Comparison of ENCODE assay signal across 9 cellular contexts in the genomic region with DNA sequence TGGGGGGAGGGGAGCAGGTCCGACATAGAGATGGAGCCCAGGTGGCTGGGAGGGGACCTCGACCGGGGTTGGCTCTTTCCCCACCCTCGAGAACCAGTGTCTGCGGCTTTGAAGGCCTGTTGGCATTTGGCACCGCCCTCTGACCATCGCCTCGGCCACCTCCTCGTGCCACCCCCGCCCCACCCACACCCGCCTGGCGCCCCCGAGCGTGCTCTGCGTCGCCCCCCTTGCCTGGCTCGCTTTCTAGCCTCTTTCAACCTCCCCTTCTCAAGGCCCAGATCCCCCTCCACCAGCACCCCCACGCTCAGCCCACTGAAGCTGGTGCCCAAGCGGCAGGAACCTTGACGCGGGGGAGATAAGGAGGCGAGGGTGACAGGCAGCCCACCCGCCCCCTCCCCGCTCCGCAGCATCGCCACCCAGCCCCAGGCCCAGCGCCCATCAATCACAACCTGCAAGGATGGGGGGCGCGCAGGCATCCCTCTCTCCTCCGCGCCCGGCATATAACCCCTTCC. TPM values are rescaled to one million over a fixed set of nuclear protein-coding genes. Genes with fewer than 3 reads are reported as not detected.
DNase-seq lines count a peak whose midpoint lies in the region; ATAC-seq and TF ChIP-seq lines count a peak whose summit lies in the region.
"Had no signal": no experiment of that assay in that cellular context is flagged by ENCODE, and none has a peak within 500 bp of the region (broad histone marks: within the 10 kb centered on the region; RNA-seq: fewer than 3 reads in every experiment).

No MANE protein-coding gene starts in this region.

- peak overlapping the region; percentile 98 for H3K4me3 Mint-ChIP-seq in activated CD4-positive, alpha-beta T cell treated with anti-CD3 and anti-CD28 coated beads, Interleukin-2, amount 10 ng/mL, durations not matched to agents 24 days and 14 days

- H3K4me3 ChIP-seq in colonic mucosa = peak overlapping the region; percentile 74
- H3K4me3 ChIP-seq in muscle layer of duodenum (ENCODE audit: low read depth in 1 of 2, low read length in 2 of 2) = peak overlapping the region; percentile 56 to 73

- no peaks in the 10 kb centered on the region for H3K9me3 ChIP-seq in colonic mucosa
- H3K9me3 ChIP-seq in muscle layer of duodenum (ENCODE audit: control insufficient read depth in 1 of 2, low read length in 2 of 2) = no peaks in the 10 kb centered on the region

- H3K4me1 Mint-ChIP-seq in activated CD4-positive, alpha-beta T cell treated with anti-CD3 and anti-CD28 coated beads, Interleukin-2, amount 10 ng/mL, durations not matched to agents 24 days and 14 days = peaks cover 53% of the 10 kb centered on the region

- peaks cover 8% of the 10 kb centered on the region for H3K4me1 ChIP-seq in colonic mucosa
- H3K4me1 ChIP-seq in muscle layer of duodenum (ENCODE audit: control insufficient read depth in 1 of 2, insufficient read depth in 2 of 2, low read length in 2 of 2) = peaks cover 9 to 47% of the 10 kb centered on the region in 2 donors

- no peaks in the 10 kb centered on the region for H3K36me3 ChIP-seq in colonic mucosa
- peaks cover 10 to 21% of the 10 kb centered on the region in 2 donors for H3K36me3 ChIP-seq in muscle layer of duodenum (ENCODE audit: control insufficient read depth in 1 of 2, insufficient read depth in 2 of 2, low read length in 2 of 2)

- no peaks in the 10 kb centered on the region for H3K9me3 Mint-ChIP-seq in activated CD4-positive, alpha-beta T cell treated with anti-CD3 and anti-CD28 coated beads, Interleukin-2, amount 10 ng/mL, durations not matched to agents 24 days and 14 days

- no peaks in the 10 kb centered on the region for H3K27me3 Mint-ChIP-seq in activated CD4-positive, alpha-beta T cell treated with anti-CD3 and anti-CD28 coated beads, Interleukin-2, amount 10 ng/mL, durations not matched to agents 24 days and 14 days

- H3K27ac Mint-ChIP-seq in activated CD4-positive, alpha-beta T cell treated with anti-CD3 and anti-CD28 coated beads, Interleukin-2, amount 10 ng/mL, durations not matched to agents 24 days and 14 days = peak overlapping the region; percentile 72

- peak; percentile 69 for DNase-seq in activated CD4-positive, alpha-beta T cell treated with anti-CD3 and anti-CD28 coated beads, Interleukin-2, amount 10 ng/mL, durations not matched to agents 24 days and 14 days
- DNase-seq in activated CD4-positive, alpha-beta T cell treated with anti-CD3 and anti-CD28 coated beads, Interleukin-2, amount 50 U/mL, for 48 hours = no peak
- DNase-seq in NOMO-1 treated with dmso at 0.1 percent for 144 hours (lab: John Stamatoyannopoulos, UW; ENCODE audit: unreplicated experiment) (peak; percentile 37), colonic mucosa (peak; percentile 58), OCI-M1 (lab: John Stamatoyannopoulos, UW) (no peak), NCI-H1694 treated with DMSO at 0.1 percent for 48 hours (lab: John Stamatoyannopoulos, UW) (no peak)

- no peaks in the 10 kb centered on the region for H3K27me3 ChIP-seq in colonic mucosa
- H3K27me3 ChIP-seq in muscle layer of duodenum (ENCODE audit: low read depth, low read length) = no peaks in the 10 kb centered on the region

- intact Hi-C loops in activated CD4-positive, alpha-beta T cell treated with anti-CD3 and anti-CD28 coated beads, Interleukin-2, amount 10 ng/mL, durations not matched to agents 24 days and 14 days (cut with micrococcal nuclease) = loop anchor here (5.0 kb wide), 1 partner anchor 45 kb away; the partner anchor contains the start of gene PLXDC1
- intact Hi-C loops in colonic mucosa (cut with DNase I) = no loop called here

- TF ChIP-seq CTCF in colonic mucosa (IDR thresholded peaks at IDR 0.05) = no peak

- H3K27ac ChIP-seq in colonic mucosa (peak overlapping the region; percentile 76), muscle layer of duodenum (ENCODE audit: low read length) (no peak overlapping the region)

- H3K9ac ChIP-seq in colonic mucosa (ENCODE audit: low read depth in 2 of 2, low read length in 2 of 2) = peak overlapping the region; percentile 70 to 80

- ATAC-seq in HG03521 (IDR thresholded peaks at IDR 0.05; ENCODE audit: unreplicated experiment) = no peak

- peaks cover 33% of the 10 kb centered on the region for H3K36me3 Mint-ChIP-seq in activated CD4-positive, alpha-beta T cell treated with anti-CD3 and anti-CD28 coated beads, Interleukin-2, amount 10 ng/mL, durations not matched to agents 24 days and 14 days (ENCODE audit: low read depth)

RNA-seq across cellular contexts. Expression of gene CACNB1, which starts 0.6 kb away (rescaled TPM):
- 20.4 and 22.5 TPM in 2 replicates for total RNA-seq in activated CD4-positive, alpha-beta T cell treated with anti-CD3 and anti-CD28 coated beads, Interleukin-2, amount 10 ng/mL, durations not matched to agents 24 days and 14 days
- total RNA-seq in colonic mucosa = 1 to 10 TPM; 5.9 to 8.8 TPM

RNA-seq across cellular contexts. Expression of gene RPL19, which starts 3.2 kb away (rescaled TPM):
- total RNA-seq in activated CD4-positive, alpha-beta T cell treated with anti-CD3 and anti-CD28 coated beads, Interleukin-2, amount 10 ng/mL, durations not matched to agents 24 days and 14 days = 2,240 and 2,301 TPM in 2 replicates
- total RNA-seq in colonic mucosa = 1,000 to 10,000 TPM; 1,557 to 1,567 TPM

RNA-seq across cellular contexts. Expression of gene STAC2, which starts 28.9 kb away (rescaled TPM):
- not detected in 2 replicates for total RNA-seq in activated CD4-positive, alpha-beta T cell treated with anti-CD3 and anti-CD28 coated beads, Interleukin-2, amount 10 ng/mL, durations not matched to agents 24 days and 14 days
- total RNA-seq in colonic mucosa = under 1 TPM; 0.11 to 0.15 TPM
- total RNA-seq: dermis microvascular lymphatic vessel endothelial cell had no signal

RNA-seq across cellular contexts. Expression of gene ARL5C, which starts 30.9 kb away (rescaled TPM):
- total RNA-seq in activated CD4-positive, alpha-beta T cell treated with anti-CD3 and anti-CD28 coated beads, Interleukin-2, amount 10 ng/mL, durations not matched to agents 24 days and 14 days = not detected in 2 replicates
- not detected for total RNA-seq in colonic mucosa
- total RNA-seq: dermis microvascular lymphatic vessel endothelial cell had no signal

RNA-seq across cellular contexts. Expression of gene PLXDC1, which starts 45.4 kb away (rescaled TPM):
- total RNA-seq in activated CD4-positive, alpha-beta T cell treated with anti-CD3 and anti-CD28 coated beads, Interleukin-2, amount 10 ng/mL, durations not matched to agents 24 days and 14 days = 0.16 and 0.43 TPM in 2 replicates
- 1 to 10 TPM in 1 of 2 donors, under 1 TPM in 1; 0.54 to 4.4 TPM for total RNA-seq in colonic mucosa
- total RNA-seq: dermis microvascular lymphatic vessel endothelial cell had no signal

Comparison
In these comparisons a context has a peak if more than half of its experiments do, and no peak if none do; other contexts are left out.
1. DNase-seq: peak in activated CD4-positive, alpha-beta T cell treated with anti-CD3 and anti-CD28 coated beads, Interleukin-2, amount 10 ng/mL, durations not matched to agents 24 days and 14 days (single experiment), NOMO-1 treated with dmso at 0.1 percent for 144 hours (single experiment) and colonic mucosa (single experiment); none in activated CD4-positive, alpha-beta T cell treated with anti-CD3 and anti-CD28 coated beads, Interleukin-2, amount 50 U/mL, for 48 hours (0 of 2), OCI-M1 (single experiment) and NCI-H1694 treated with DMSO at 0.1 percent for 48 hours (single experiment).